9 cellular contexts compared by ENCODE assay signal in the genomic region with DNA sequence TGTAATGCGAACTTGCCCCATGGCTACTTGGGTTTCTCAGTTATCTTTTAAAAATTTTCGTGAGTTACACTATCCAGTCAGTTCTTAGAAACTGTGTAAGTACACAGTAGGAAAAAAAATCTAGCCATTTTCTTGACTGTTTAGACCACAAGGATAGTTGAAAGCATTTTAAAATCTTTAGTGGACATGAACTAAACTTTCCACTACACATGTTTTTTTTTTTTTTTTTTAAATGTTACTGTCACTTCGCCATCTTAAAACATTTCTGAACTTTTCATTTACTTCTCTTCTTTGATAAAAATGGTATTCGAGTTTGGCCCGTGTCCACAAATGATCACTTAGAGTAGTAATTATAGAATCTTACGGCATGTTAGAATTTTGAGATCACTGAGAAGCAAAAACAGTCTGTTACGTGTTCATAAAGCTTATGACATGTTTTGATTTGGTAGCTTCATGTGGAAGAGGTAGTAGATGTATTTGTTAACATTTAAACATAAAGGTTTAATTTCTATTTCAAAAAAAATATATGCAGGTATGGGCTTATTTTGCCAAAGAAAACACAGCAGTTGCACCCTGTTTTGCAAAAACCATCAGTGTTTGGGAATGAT. TPM values are rescaled to one million over a fixed set of nuclear protein-coding genes. Genes with fewer than 3 reads are reported as not detected.
DNase-seq lines count a peak whose midpoint lies in the region; ATAC-seq, FAIRE-seq and TF ChIP-seq lines count a peak whose summit lies in the region.
"Had no signal": no experiment of that assay in that cellular context is flagged by ENCODE, and none has a peak within 500 bp of the region (broad histone marks: within the 10 kb centered on the region; RNA-seq: fewer than 3 reads in every experiment).

No MANE protein-coding gene starts in this region.

- BruUV-seq in Panc1 (replicated peaks; lab: Mats Ljungman, UMichigan), result no TSS peak

- H3K79me2 ChIP-seq in trophoblast cell (ENCODE audit: control insufficient read depth, insufficient read depth, low read length, poor library complexity), result peaks cover 1% of the 10 kb centered on the region

- no peak overlapping the region for H4K8ac ChIP-seq in trophoblast cell (ENCODE audit: low read depth, low read length)

- in situ Hi-C loops in Panc1 (cut with HindIII; ENCODE audit: low pct_unique_long_range_greater_than_20kb, low sequenced_read_pairs), result no loop called here

- no peaks in the 10 kb centered on the region for H3K27me3 ChIP-seq in Panc1 (ENCODE audit: control insufficient read depth, insufficient read depth, low read length)
- no peaks in the 10 kb centered on the region for H3K27me3 ChIP-seq in esophagus squamous epithelium
- H3K27me3 ChIP-seq in trophoblast cell (ENCODE audit: insufficient read depth, low read length), result no peaks in the 10 kb centered on the region

- H3K4me2 ChIP-seq in trophoblast cell (ENCODE audit: low read length), result peak overlapping the region; percentile 52

- WGBS in esophagus squamous epithelium, 2 donors, result 11 to 16% methylated on average over 7 of the region's 7 CpGs
- no CpG with 5 or more reads among the region's 7 CpGs for WGBS in trophoblast cell (ENCODE audit: extremely low coverage, insufficient coverage, insufficient read length)

- H2AK5ac ChIP-seq in trophoblast cell (ENCODE audit: low read length), result no peak overlapping the region

- intact Hi-C loops in Panc1 (cut with micrococcal nuclease; ENCODE audit: unreplicated experiment), result no loop called here
- intact Hi-C loops in esophagus squamous epithelium (cut with DNase I), result no loop called here

- H3K36me3 ChIP-seq in ES-I3 (ENCODE audit: insufficient read depth, low read length) (no peaks in the 10 kb centered on the region), Panc1 (ENCODE audit: control insufficient read depth, insufficient read depth, low read length) (peaks cover 16% of the 10 kb centered on the region), esophagus squamous epithelium (peaks cover 0 to 36% (median 0%) of the 10 kb centered on the region in 3 donors), trophoblast cell (ENCODE audit: control insufficient read depth in 1 of 2, insufficient read depth in 2 of 2, low read length in 2 of 2) (peaks cover 3 to 6% of the 10 kb centered on the region in 2 experiments)

- POLR2A ChIA-PET in Panc1 (lab: Charles Lee), result interaction anchor here (0.6 kb wide), 2 partner anchors 34 to 119 kb away, joined by 3 to 4 read pairs; no protein-coding TSS in a partner anchor

- no peak overlapping the region for H3K18ac ChIP-seq in trophoblast cell (ENCODE audit: low read length)

- H3K79me1 ChIP-seq in trophoblast cell (ENCODE audit: low read length), result peaks cover 9% of the 10 kb centered on the region

- H2BK120ac ChIP-seq in trophoblast cell (ENCODE audit: insufficient read depth, low read length, poor library complexity), result no peak overlapping the region

- H3K4ac ChIP-seq in trophoblast cell (ENCODE audit: low read depth, low read length), result peak overlapping the region; percentile 75

- TF ChIP-seq CTCF in Panc1 (IDR thresholded peaks at IDR 0.05), result no peak
- TF ChIP-seq CTCF in esophagus squamous epithelium (IDR thresholded peaks at IDR 0.05), result no peak

- H3K9me3 ChIP-seq in ES-I3 (ENCODE audit: control insufficient read depth, insufficient read depth, low read length) (no peaks in the 10 kb centered on the region), Panc1 (ENCODE audit: control insufficient read depth, insufficient read depth, low read depth, low read length) (no peaks in the 10 kb centered on the region), esophagus squamous epithelium (no peaks in the 10 kb centered on the region), trophoblast cell (ENCODE audit: insufficient read depth, low read depth, low read length) (no peaks in the 10 kb centered on the region)

- DNase-seq in Panc1 (ENCODE audit: low read depth, low spot score) (no peak), esophagus squamous epithelium (lab: John Stamatoyannopoulos, UW) (no peak), trophoblast cell (no peak), ureter (ENCODE audit: low spot score) (no peak), GM12892 (ENCODE audit: insufficient read length) (no peak)

- H3K9ac ChIP-seq in ES-I3 (ENCODE audit: low read depth, low read length), result peak overlapping the region; percentile 98
- peak overlapping the region; percentile 95 for H3K9ac ChIP-seq in trophoblast cell (ENCODE audit: low read length)

- H4K91ac ChIP-seq in trophoblast cell (ENCODE audit: low read depth, low read length), result no peak overlapping the region

- no peak for FAIRE-seq in GM12892 (lab: Jason Lieb, UNC)
- FAIRE-seq: islet of Langerhans had no signal

- H3K14ac ChIP-seq in trophoblast cell (ENCODE audit: low read length), result no peak overlapping the region

- H3K4me1 ChIP-seq in ES-I3 (ENCODE audit: insufficient read depth, low read length), result no peaks in the 10 kb centered on the region
- peaks cover 24% of the 10 kb centered on the region for H3K4me1 ChIP-seq in Panc1 (ENCODE audit: control insufficient read depth, insufficient read depth, low read length)
- H3K4me1 ChIP-seq in esophagus squamous epithelium, result peaks cover 0 to 51% (median 17%) of the 10 kb centered on the region in 3 donors
- no peaks in the 10 kb centered on the region for H3K4me1 ChIP-seq in trophoblast cell (ENCODE audit: control insufficient read depth in 1 of 2, insufficient read depth in 2 of 2, low read length in 2 of 2)

- no peak overlapping the region for H2BK12ac ChIP-seq in trophoblast cell (ENCODE audit: low read length)

- CTCF ChIA-PET in Panc1 (lab: Charles Lee), result interaction anchor here (0.8 kb wide), 1 partner anchor 13 kb away, joined by 3 read pairs; no protein-coding TSS in a partner anchor

- no peak overlapping the region for H2BK5ac ChIP-seq in trophoblast cell (ENCODE audit: low read depth, low read length, poor library complexity)

- TF ChIP-seq POLR2A in esophagus squamous epithelium (IDR thresholded peaks at IDR 0.05) (no peak), GM12892 (IDR thresholded peaks at IDR 0.05; ENCODE audit: low read depth, low read length) (no peak)

- no peak overlapping the region for H3K23ac ChIP-seq in trophoblast cell (ENCODE audit: low read length)

- H3K27ac ChIP-seq in Panc1 (ENCODE audit: low read length) (peak overlapping the region; percentile 99), esophagus squamous epithelium (peak overlapping the region; percentile 93 to 97 (median 96)), trophoblast cell (ENCODE audit: low read depth, low read length) (no peak overlapping the region)

- no peak overlapping the region for H4K12ac ChIP-seq in trophoblast cell (ENCODE audit: low read depth, low read length)

- no peak overlapping the region for H2AFZ ChIP-seq in trophoblast cell (ENCODE audit: insufficient read depth, low read length, poor library complexity)

- H3K4me3 ChIP-seq in Panc1 (ENCODE audit: low read depth in 2 of 2, low read length in 2 of 2) (peak overlapping the region; percentile 79 to 99), esophagus squamous epithelium (peak overlapping the region; percentile 50 to 78 (median 76)), trophoblast cell (ENCODE audit: low read depth, low read length) (peak overlapping the region; percentile 79)

- no peak for ATAC-seq in Panc1
- no peak for ATAC-seq in HG03039 (IDR thresholded peaks at IDR 0.05; ENCODE audit: unreplicated experiment)
- ATAC-seq in GM19035 (IDR thresholded peaks at IDR 0.05; ENCODE audit: unreplicated experiment), result no peak

RNA-seq across cellular contexts. Expression of a gene that starts 1.0 kb away (rescaled TPM):
- total RNA-seq in Panc1 (2021; ENCODE audit: unreplicated experiment) (30.5 TPM), esophagus squamous epithelium (10 to 100 TPM; 12.9 to 28.6 (median 21.8) TPM), ureter (46.8 TPM)
- polyA plus RNA-seq in Panc1 (2012; ENCODE audit: insufficient read length), result 19.1 TPM
- 31.6 and 32.9 TPM in 2 replicates for polyA plus RNA-seq in trophoblast cell (2013)
- polyA plus RNA-seq in GM12892 (2012; ENCODE audit: missing spikeins), result 33.6 TPM
